16 cellular contexts compared by ENCODE assay signal in the genomic region with DNA sequence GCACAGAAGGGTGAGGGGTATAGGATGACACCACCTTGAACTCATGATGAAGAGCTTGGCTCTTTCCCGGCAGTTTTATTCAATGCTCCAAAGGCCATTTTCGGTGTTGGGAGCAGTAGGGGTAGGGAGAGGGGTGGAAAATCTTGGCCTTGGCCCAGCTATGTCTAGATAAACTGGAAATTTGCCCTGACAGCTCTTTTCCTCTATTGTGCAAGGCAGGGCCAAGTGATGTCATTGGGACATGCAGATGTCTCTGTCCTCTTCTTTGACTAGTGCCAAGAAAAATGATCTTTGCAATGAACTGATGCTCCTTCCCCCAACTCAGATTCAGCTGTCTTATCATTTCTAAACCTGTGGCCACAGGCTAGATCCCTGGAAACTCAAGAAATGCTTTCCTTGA. TPM values are rescaled to one million over a fixed set of nuclear protein-coding genes. Genes with fewer than 3 reads are reported as not detected.
A peak's percentile ranks its signal among the peaks of the same experiment; 100 is the strongest.
DNase-seq lines count a peak whose midpoint lies in the region; ATAC-seq and TF ChIP-seq lines count a peak whose summit lies in the region.
"Had no signal": no experiment of that assay in that cellular context is flagged by ENCODE, and none has a peak within 500 bp of the region (broad histone marks: within the 10 kb centered on the region; RNA-seq: fewer than 3 reads in every experiment).

No MANE protein-coding gene starts in this region.

- peaks cover 86% of the 10 kb centered on the region for H3K4me1 Mint-ChIP-seq in activated naive CD4-positive, alpha-beta T cell treated with anti-CD3 and anti-CD28 coated beads, Interleukin-2, amount 50 U/mL, for 24 hours
- H3K4me1 Mint-ChIP-seq in activated CD8-positive, alpha-beta T cell treated with anti-CD3 and anti-CD28 coated beads, Interleukin-2, amount 10 ng/mL, durations not matched to agents 7 days and 5 days (ENCODE audit: low read depth), result peaks cover 78% of the 10 kb centered on the region
- H3K4me1 Mint-ChIP-seq in stimulated activated effector memory CD8-positive, alpha-beta T cell treated with anti-CD3 and anti-CD28 coated beads, Interleukin-12 subunit alpha, Interleukin-12 subunit beta, amount 100 ng/mL, for 72 hours, result peaks cover 68% of the 10 kb centered on the region

- peaks cover 18% of the 10 kb centered on the region for H3K9me3 Mint-ChIP-seq in activated naive CD4-positive, alpha-beta T cell treated with anti-CD3 and anti-CD28 coated beads, Interleukin-2, amount 50 U/mL, for 24 hours
- peaks cover 11% of the 10 kb centered on the region for H3K9me3 Mint-ChIP-seq in activated CD8-positive, alpha-beta T cell treated with anti-CD3 and anti-CD28 coated beads, Interleukin-2, amount 10 ng/mL, durations not matched to agents 7 days and 5 days (ENCODE audit: insufficient read depth)
- no peaks in the 10 kb centered on the region for H3K9me3 Mint-ChIP-seq in stimulated activated effector memory CD8-positive, alpha-beta T cell treated with anti-CD3 and anti-CD28 coated beads, Interleukin-12 subunit alpha, Interleukin-12 subunit beta, amount 100 ng/mL, for 72 hours

- no peak overlapping the region for H3K9ac ChIP-seq in MM.1S (ENCODE audit: low read length)

- H3F3A ChIP-seq in MM.1S (ENCODE audit: insufficient read depth, low read length), result no peaks in the 10 kb centered on the region

- H3K4me3 ChIP-seq in MM.1S (ENCODE audit: low read length), result no peak overlapping the region
- H3K4me3 ChIP-seq: ovary, SK-N-MC, spleen, vagina had no signal

- no peaks in the 10 kb centered on the region for H3K36me3 ChIP-seq in MM.1S (replicated peaks; ENCODE audit: insufficient read depth, low read length)
- H3K36me3 ChIP-seq: ovary, spleen, vagina had no signal

- no peak overlapping the region for H3K4me2 ChIP-seq in MM.1S (ENCODE audit: low read depth, low read length)

- H3K4me3 Mint-ChIP-seq in activated naive CD4-positive, alpha-beta T cell treated with anti-CD3 and anti-CD28 coated beads, Interleukin-2, amount 50 U/mL, for 24 hours, result peak overlapping the region; percentile 48
- H3K4me3 Mint-ChIP-seq in activated CD8-positive, alpha-beta T cell treated with anti-CD3 and anti-CD28 coated beads, Interleukin-2, amount 10 ng/mL, durations not matched to agents 7 days and 5 days, result no peak overlapping the region
- H3K4me3 Mint-ChIP-seq in stimulated activated effector memory CD8-positive, alpha-beta T cell treated with anti-CD3 and anti-CD28 coated beads, Interleukin-12 subunit alpha, Interleukin-12 subunit beta, amount 100 ng/mL, for 72 hours, result peak overlapping the region; percentile 51

- H3K9me2 ChIP-seq in MM.1S (replicated peaks; ENCODE audit: insufficient read depth, low read length), result no peaks in the 10 kb centered on the region

- H2AFZ ChIP-seq in MM.1S (ENCODE audit: low read length), result no peak overlapping the region

- POLR2A ChIA-PET in activated CD8-positive, alpha-beta T cell treated with anti-CD3 and anti-CD28 coated beads, Interleukin-2, amount 10 ng/mL, durations not matched to agents 7 days and 5 days (lab: Charles Lee), result interaction anchor here (0.7 to 1.3 kb wide), 10 partner anchors 11 to 77 kb away, joined by 3 to 8 read pairs (median 4); no protein-coding TSS in a partner anchor

- H3K36me3 Mint-ChIP-seq in activated naive CD4-positive, alpha-beta T cell treated with anti-CD3 and anti-CD28 coated beads, Interleukin-2, amount 50 U/mL, for 24 hours, result peaks cover 37% of the 10 kb centered on the region
- H3K36me3 Mint-ChIP-seq in activated CD8-positive, alpha-beta T cell treated with anti-CD3 and anti-CD28 coated beads, Interleukin-2, amount 10 ng/mL, durations not matched to agents 7 days and 5 days (ENCODE audit: low read depth), result peaks cover 67% of the 10 kb centered on the region
- peaks cover 11% of the 10 kb centered on the region for H3K36me3 Mint-ChIP-seq in stimulated activated effector memory CD8-positive, alpha-beta T cell treated with anti-CD3 and anti-CD28 coated beads, Interleukin-12 subunit alpha, Interleukin-12 subunit beta, amount 100 ng/mL, for 72 hours

- DNase-seq in activated naive CD4-positive, alpha-beta T cell (lab: John Stamatoyannopoulos, UW), result no peak
- no peak for DNase-seq in activated CD8-positive, alpha-beta T cell treated with anti-CD3 and anti-CD28 coated beads, Interleukin-2, amount 10 ng/mL, durations not matched to agents 7 days and 5 days
- DNase-seq in globus pallidus (ENCODE audit: low spot score), result peak; percentile 93
- DNase-seq in stimulated activated effector memory CD8-positive, alpha-beta T cell treated with anti-CD3 and anti-CD28 coated beads, Interleukin-12 subunit alpha, Interleukin-12 subunit beta, amount 100 ng/mL, for 72 hours (ENCODE audit: low spot score in 2 of 2), result no peak
- DNase-seq in MM.1S, result no peak
- DNase-seq: cerebellar nuclear complex, GDM1, NCI-H1694, NCI-H446 treated with DMSO at 0.1 percent for 48 hours, ovary, spleen had no signal

- CTCF ChIA-PET in activated CD8-positive, alpha-beta T cell treated with anti-CD3 and anti-CD28 coated beads, Interleukin-2, amount 10 ng/mL, durations not matched to agents 7 days and 5 days (lab: Charles Lee), result interaction anchor here (0.9 to 2.1 kb wide), 10 partner anchors 15 to 64 kb away, joined by 3 to 11 read pairs (median 6); no protein-coding TSS in a partner anchor

- H3K27ac Mint-ChIP-seq in activated naive CD4-positive, alpha-beta T cell treated with anti-CD3 and anti-CD28 coated beads, Interleukin-2, amount 50 U/mL, for 24 hours, result peak overlapping the region; percentile 94
- H3K27ac Mint-ChIP-seq in activated CD8-positive, alpha-beta T cell treated with anti-CD3 and anti-CD28 coated beads, Interleukin-2, amount 10 ng/mL, durations not matched to agents 7 days and 5 days, result peak overlapping the region; percentile 87
- peak overlapping the region; percentile 90 for H3K27ac Mint-ChIP-seq in stimulated activated effector memory CD8-positive, alpha-beta T cell treated with anti-CD3 and anti-CD28 coated beads, Interleukin-12 subunit alpha, Interleukin-12 subunit beta, amount 100 ng/mL, for 72 hours

- H3K79me2 ChIP-seq in MM.1S (ENCODE audit: low read length), result no peaks in the 10 kb centered on the region

- no peaks in the 10 kb centered on the region for H3K9me3 ChIP-seq in MM.1S (replicated peaks; ENCODE audit: insufficient read depth, low read length)
- H3K9me3 ChIP-seq: ovary, vagina had no signal

- peaks cover 25% of the 10 kb centered on the region for H3K4me1 ChIP-seq in MM.1S (ENCODE audit: low read length)

- no peaks in the 10 kb centered on the region for H3K27me3 Mint-ChIP-seq in activated naive CD4-positive, alpha-beta T cell treated with anti-CD3 and anti-CD28 coated beads, Interleukin-2, amount 50 U/mL, for 24 hours
- no peaks in the 10 kb centered on the region for H3K27me3 Mint-ChIP-seq in activated CD8-positive, alpha-beta T cell treated with anti-CD3 and anti-CD28 coated beads, Interleukin-2, amount 10 ng/mL, durations not matched to agents 7 days and 5 days (ENCODE audit: low read depth)

- H3K27ac ChIP-seq in MM.1S (ENCODE audit: low read length), result no peak overlapping the region
- H3K27ac ChIP-seq: ovary, SK-N-MC, spleen, vagina had no signal

- TF ChIP-seq CTCF in MM.1S (IDR thresholded peaks at IDR 0.05; ENCODE audit: low read length), result no peak

- no peak for ATAC-seq in activated CD8-positive, alpha-beta T cell treated with anti-CD3 and anti-CD28 coated beads, Interleukin-2, amount 10 ng/mL, durations not matched to agents 7 days and 5 days
- no peak for ATAC-seq in stimulated activated effector memory CD8-positive, alpha-beta T cell treated with anti-CD3 and anti-CD28 coated beads, Interleukin-12 subunit alpha, Interleukin-12 subunit beta, amount 100 ng/mL, for 72 hours
- no peak for ATAC-seq in HG03175 (IDR thresholded peaks at IDR 0.05; ENCODE audit: unreplicated experiment)
- ATAC-seq in activated CD4-positive, CD25-positive, alpha-beta regulatory T cell treated with anti-CD3 and anti-CD28 coated beads, Interleukin-2, amount 50 U/mL, for 24 hours, result no peak

- H3K27me3 ChIP-seq in MM.1S (replicated peaks; ENCODE audit: insufficient read depth, low read length), result no peaks in the 10 kb centered on the region
- H3K27me3 ChIP-seq: ovary, vagina had no signal

- no peaks in the 10 kb centered on the region for H4K20me1 ChIP-seq in MM.1S (ENCODE audit: insufficient read depth, low read length)

RNA-seq across cellular contexts. Expression of a gene that starts 27.7 kb away (rescaled TPM):
- 10 to 100 TPM; 60.1 to 60.9 TPM for total RNA-seq in activated CD8-positive, alpha-beta T cell treated with anti-CD3 and anti-CD28 coated beads, Interleukin-2, amount 10 ng/mL, durations not matched to agents 7 days and 5 days
